10 cellular contexts compared by ENCODE assay signal in genomic region chr4:109298279-109299010, GRCh38. TPM values are rescaled to one million over a fixed set of nuclear protein-coding genes. Genes with fewer than 3 reads are reported as not detected.
DNase-seq lines count a peak whose midpoint lies in the region; ATAC-seq, FAIRE-seq and TF ChIP-seq lines count a peak whose summit lies in the region.
"Had no signal": no experiment of that assay in that cellular context is flagged by ENCODE, and none has a peak within 500 bp of the region (broad histone marks: within the 10 kb centered on the region; RNA-seq: fewer than 3 reads in every experiment).

No MANE protein-coding gene starts in this region.

- H3K4me1 Mint-ChIP-seq in natural killer cell = peaks cover 20 to 26% of the 10 kb centered on the region in 2 donors
- H3K4me1 Mint-ChIP-seq in natural killer cell treated with Interleukin-12 subunit alpha and Interleukin-12 subunit beta and Interleukin-15 and Interleukin-18, amount 100 ng/mL, for 72 hours (ENCODE audit: low read depth in 2 of 2) = peaks cover 4 to 11% of the 10 kb centered on the region in 2 donors
- H3K4me1 Mint-ChIP-seq in activated CD4-positive, alpha-beta T cell treated with anti-CD3 and anti-CD28 coated beads for 36 hours = peaks cover 13% of the 10 kb centered on the region

- intact Hi-C loops in natural killer cell (cut with micrococcal nuclease) = no loop called here
- intact Hi-C loops in activated CD4-positive, alpha-beta T cell treated with anti-CD3 and anti-CD28 coated beads for 36 hours (cut with DNase I, micrococcal nuclease) = loop anchor here (2.0 to 10.0 kb wide), 2 partner anchors 464 kb away; no protein-coding TSS in a partner anchor

- CTCF ChIA-PET in activated CD4-positive, alpha-beta T cell treated with anti-CD3 and anti-CD28 coated beads for 36 hours (lab: Charles Lee) = interaction anchor here (0.5 to 2.5 kb wide), 15 partner anchors 9 to 655 kb away, joined by 3 to 16 read pairs (median 3); no protein-coding TSS in a partner anchor

- no peaks in the 10 kb centered on the region for H3K36me3 Mint-ChIP-seq in natural killer cell
- H3K36me3 Mint-ChIP-seq in natural killer cell treated with Interleukin-12 subunit alpha and Interleukin-12 subunit beta and Interleukin-15 and Interleukin-18, amount 100 ng/mL, for 72 hours = no peaks in the 10 kb centered on the region
- H3K36me3 Mint-ChIP-seq in activated CD4-positive, alpha-beta T cell treated with anti-CD3 and anti-CD28 coated beads for 36 hours (ENCODE audit: low read depth) = no peaks in the 10 kb centered on the region

- H3K27me3 Mint-ChIP-seq in natural killer cell (ENCODE audit: low read depth in 2 of 2) = peaks cover 34 to 73% of the 10 kb centered on the region in 2 donors
- peaks cover 29 to 41% of the 10 kb centered on the region in 2 donors for H3K27me3 Mint-ChIP-seq in natural killer cell treated with Interleukin-12 subunit alpha and Interleukin-12 subunit beta and Interleukin-15 and Interleukin-18, amount 100 ng/mL, for 72 hours
- peaks cover 49% of the 10 kb centered on the region for H3K27me3 Mint-ChIP-seq in activated CD4-positive, alpha-beta T cell treated with anti-CD3 and anti-CD28 coated beads for 36 hours

- POLR2A ChIA-PET in activated CD4-positive, alpha-beta T cell treated with anti-CD3 and anti-CD28 coated beads for 36 hours (lab: Charles Lee) = no interaction called here

- ATAC-seq in natural killer cell = peak; percentile 42 to 51 (median 49)
- no peak for ATAC-seq in natural killer cell treated with Interleukin-12 subunit alpha and Interleukin-12 subunit beta and Interleukin-15 and Interleukin-18, amount 100 ng/mL, for 72 hours
- ATAC-seq in activated CD4-positive, alpha-beta T cell treated with anti-CD3 and anti-CD28 coated beads for 36 hours = no peak
- ATAC-seq in HG03354 (IDR thresholded peaks at IDR 0.05; ENCODE audit: poor library complexity, severe bottlenecking, unreplicated experiment) = no peak

- H3K27ac Mint-ChIP-seq in natural killer cell = no peak overlapping the region
- H3K27ac Mint-ChIP-seq in natural killer cell treated with Interleukin-12 subunit alpha and Interleukin-12 subunit beta and Interleukin-15 and Interleukin-18, amount 100 ng/mL, for 72 hours = no peak overlapping the region
- no peak overlapping the region for H3K27ac Mint-ChIP-seq in activated CD4-positive, alpha-beta T cell treated with anti-CD3 and anti-CD28 coated beads for 36 hours
- H3K27ac Mint-ChIP-seq: dendritic cell treated with granulocyte-macrophage colony-stimulating factor and Interleukin-4, amounts not matched to agents 40 ng/mL and 50 ng/mL, for 4 days had no signal

- no peak for DNase-seq in natural killer cell
- DNase-seq in natural killer cell treated with Interleukin-12 subunit alpha and Interleukin-12 subunit beta and Interleukin-15 and Interleukin-18, amount 100 ng/mL, for 72 hours (ENCODE audit: low spot score) = no peak
- peak; percentile 29 for DNase-seq in NCI-H748 (lab: John Stamatoyannopoulos, UW; ENCODE audit: unreplicated experiment)
- DNase-seq in fibroblast of villous mesenchyme (ENCODE audit: low read depth) = peak; percentile 4
- DNase-seq in GM19240 (ENCODE audit: insufficient read length, low spot score) = no peak
- DNase-seq in activated CD4-positive, alpha-beta T cell treated with anti-CD3 and anti-CD28 coated beads for 36 hours = no peak
- no peak for DNase-seq in GM19239 (ENCODE audit: insufficient read length, low spot score)

- no peak overlapping the region for H3K4me3 Mint-ChIP-seq in natural killer cell
- no peak overlapping the region for H3K4me3 Mint-ChIP-seq in natural killer cell treated with Interleukin-12 subunit alpha and Interleukin-12 subunit beta and Interleukin-15 and Interleukin-18, amount 100 ng/mL, for 72 hours
- no peak overlapping the region for H3K4me3 Mint-ChIP-seq in activated CD4-positive, alpha-beta T cell treated with anti-CD3 and anti-CD28 coated beads for 36 hours
- H3K4me3 Mint-ChIP-seq: dendritic cell treated with granulocyte-macrophage colony-stimulating factor and Interleukin-4, amounts not matched to agents 40 ng/mL and 50 ng/mL, for 4 days had no signal

- no peak for TF ChIP-seq CTCF in natural killer cell (IDR thresholded peaks at IDR 0.05)
- peak; percentile 62 for TF ChIP-seq CTCF in fibroblast of villous mesenchyme (IDR thresholded peaks at IDR 0.05; ENCODE audit: insufficient read depth, low read depth, low read length)

- no peaks in the 10 kb centered on the region for H3K9me3 Mint-ChIP-seq in natural killer cell
- H3K9me3 Mint-ChIP-seq in natural killer cell treated with Interleukin-12 subunit alpha and Interleukin-12 subunit beta and Interleukin-15 and Interleukin-18, amount 100 ng/mL, for 72 hours = no peaks in the 10 kb centered on the region
- no peaks in the 10 kb centered on the region for H3K9me3 Mint-ChIP-seq in activated CD4-positive, alpha-beta T cell treated with anti-CD3 and anti-CD28 coated beads for 36 hours (ENCODE audit: low read depth)
- H3K9me3 Mint-ChIP-seq: dendritic cell treated with granulocyte-macrophage colony-stimulating factor and Interleukin-4, amounts not matched to agents 40 ng/mL and 50 ng/mL, for 4 days had no signal

- H3K4me3 ChIP-seq in fibroblast of villous mesenchyme (ENCODE audit: low read depth, low read length) = no peak overlapping the region

- no peak for FAIRE-seq in GM19239 (lab: Jason Lieb, UNC)
- FAIRE-seq: GM18507 had no signal

RNA-seq across cellular contexts. Expression of gene COL25A1, which starts 4.0 kb away (rescaled TPM):
- under 1 TPM in 1 of 3 donors, not detected in 2; 0.08 TPM for total RNA-seq in natural killer cell
- total RNA-seq in natural killer cell treated with Interleukin-12 subunit alpha and Interleukin-12 subunit beta and Interleukin-15 and Interleukin-18, amount 100 ng/mL, for 72 hours = not detected
- 6.9 and 13.5 TPM in 2 replicates for total RNA-seq in fibroblast of villous mesenchyme
- not detected for total RNA-seq in activated CD4-positive, alpha-beta T cell treated with anti-CD3 and anti-CD28 coated beads for 36 hours

Comparison
In these comparisons a context has a peak if more than half of its experiments do, and no peak if none do; other contexts are left out.
1. ATAC-seq: peak in natural killer cell (3 of 3); none in natural killer cell treated with Interleukin-12 subunit alpha and Interleukin-12 subunit beta and Interleukin-15 and Interleukin-18, amount 100 ng/mL, for 72 hours (0 of 2), activated CD4-positive, alpha-beta T cell treated with anti-CD3 and anti-CD28 coated beads for 36 hours (single experiment) and HG03354 (single experiment).
2. DNase-seq: peak in NCI-H748 (single experiment) and fibroblast of villous mesenchyme (single experiment); none in natural killer cell (single experiment), natural killer cell treated with Interleukin-12 subunit alpha and Interleukin-12 subunit beta and Interleukin-15 and Interleukin-18, amount 100 ng/mL, for 72 hours (single experiment), GM19240 (single experiment), activated CD4-positive, alpha-beta T cell treated with anti-CD3 and anti-CD28 coated beads for 36 hours (single experiment) and GM19239 (single experiment).